Comparison of ENCODE assay signal across 1 cellular context in the genomic region with DNA sequence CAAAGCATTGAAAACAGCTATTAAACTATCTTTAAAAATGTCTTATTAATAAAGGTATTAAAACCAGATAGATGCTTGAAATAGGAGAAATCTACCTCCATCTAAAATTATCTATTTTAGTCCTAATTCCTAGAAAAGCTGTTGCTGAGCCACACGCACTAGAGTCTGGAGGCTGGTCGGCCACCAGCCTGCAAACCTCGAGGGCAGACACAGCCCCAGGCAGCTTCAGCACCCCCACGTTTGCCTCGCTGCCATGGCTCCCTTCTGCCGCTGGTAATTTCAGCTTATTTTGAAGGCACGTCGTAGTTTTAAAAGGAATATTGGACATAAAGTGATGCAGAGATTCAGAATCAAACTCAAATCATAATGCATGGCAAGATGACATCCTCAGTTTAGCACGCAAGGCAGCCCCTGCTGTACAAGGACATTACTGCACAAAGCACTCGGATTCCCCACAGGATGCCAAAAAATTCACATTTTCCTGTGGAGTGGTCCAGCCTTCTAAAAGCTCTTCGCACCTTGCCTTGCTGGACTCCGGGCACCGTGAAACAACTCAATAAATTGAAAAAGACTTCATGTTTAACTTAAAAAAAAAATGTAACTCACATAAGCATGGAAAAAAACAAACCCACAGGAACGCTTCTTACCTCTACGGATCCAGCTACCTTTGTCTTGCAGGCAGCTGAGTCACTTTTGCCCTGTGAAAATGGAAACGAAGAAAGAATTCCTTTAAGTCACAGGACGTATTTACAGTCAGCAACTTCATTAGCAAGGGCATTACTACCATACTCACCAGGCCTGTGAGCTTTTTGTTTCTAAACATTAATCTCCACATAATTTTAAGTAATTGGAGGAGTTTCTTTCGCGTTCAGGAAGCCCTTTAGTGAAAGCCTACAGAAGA.
TF ChIP-seq lines count a peak whose summit lies in the region.

No MANE protein-coding gene starts in this region.

TF ChIP-seq in WTC11, 78 proteins besides CTCF, POLR2A, EP300 and RAD21 (continued from another document):
- TF ChIP-seq, protein P1, sequence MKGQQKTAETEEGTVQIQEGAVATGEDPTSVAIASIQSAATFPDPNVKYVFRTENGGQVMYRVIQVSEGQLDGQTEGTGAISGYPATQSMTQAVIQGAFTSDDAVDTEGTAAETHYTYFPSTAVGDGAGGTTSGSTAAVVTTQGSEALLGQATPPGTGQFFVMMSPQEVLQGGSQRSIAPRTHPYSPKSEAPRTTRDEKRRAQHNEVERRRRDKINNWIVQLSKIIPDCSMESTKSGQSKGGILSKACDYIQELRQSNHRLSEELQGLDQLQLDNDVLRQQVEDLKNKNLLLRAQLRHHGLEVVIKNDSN (CRISPR knock-in tag; IDR thresholded peaks at IDR 0.05) = no peak
- TF ChIP-seq NR1H2 (CRISPR knock-in tag; IDR thresholded peaks at IDR 0.05) (no peak), OVOL2 (CRISPR knock-in tag; IDR thresholded peaks at IDR 0.05; ENCODE audit: borderline replicate concordance) (no peak), ZNF317 (CRISPR knock-in tag; IDR thresholded peaks at IDR 0.05; ENCODE audit: borderline replicate concordance, low read depth) (no peak), ESRRA (CRISPR knock-in tag; IDR thresholded peaks at IDR 0.05; ENCODE audit: borderline replicate concordance) (no peak), TEAD4 (CRISPR knock-in tag; IDR thresholded peaks at IDR 0.05) (no peak)
- TF ChIP-seq, protein P2, sequence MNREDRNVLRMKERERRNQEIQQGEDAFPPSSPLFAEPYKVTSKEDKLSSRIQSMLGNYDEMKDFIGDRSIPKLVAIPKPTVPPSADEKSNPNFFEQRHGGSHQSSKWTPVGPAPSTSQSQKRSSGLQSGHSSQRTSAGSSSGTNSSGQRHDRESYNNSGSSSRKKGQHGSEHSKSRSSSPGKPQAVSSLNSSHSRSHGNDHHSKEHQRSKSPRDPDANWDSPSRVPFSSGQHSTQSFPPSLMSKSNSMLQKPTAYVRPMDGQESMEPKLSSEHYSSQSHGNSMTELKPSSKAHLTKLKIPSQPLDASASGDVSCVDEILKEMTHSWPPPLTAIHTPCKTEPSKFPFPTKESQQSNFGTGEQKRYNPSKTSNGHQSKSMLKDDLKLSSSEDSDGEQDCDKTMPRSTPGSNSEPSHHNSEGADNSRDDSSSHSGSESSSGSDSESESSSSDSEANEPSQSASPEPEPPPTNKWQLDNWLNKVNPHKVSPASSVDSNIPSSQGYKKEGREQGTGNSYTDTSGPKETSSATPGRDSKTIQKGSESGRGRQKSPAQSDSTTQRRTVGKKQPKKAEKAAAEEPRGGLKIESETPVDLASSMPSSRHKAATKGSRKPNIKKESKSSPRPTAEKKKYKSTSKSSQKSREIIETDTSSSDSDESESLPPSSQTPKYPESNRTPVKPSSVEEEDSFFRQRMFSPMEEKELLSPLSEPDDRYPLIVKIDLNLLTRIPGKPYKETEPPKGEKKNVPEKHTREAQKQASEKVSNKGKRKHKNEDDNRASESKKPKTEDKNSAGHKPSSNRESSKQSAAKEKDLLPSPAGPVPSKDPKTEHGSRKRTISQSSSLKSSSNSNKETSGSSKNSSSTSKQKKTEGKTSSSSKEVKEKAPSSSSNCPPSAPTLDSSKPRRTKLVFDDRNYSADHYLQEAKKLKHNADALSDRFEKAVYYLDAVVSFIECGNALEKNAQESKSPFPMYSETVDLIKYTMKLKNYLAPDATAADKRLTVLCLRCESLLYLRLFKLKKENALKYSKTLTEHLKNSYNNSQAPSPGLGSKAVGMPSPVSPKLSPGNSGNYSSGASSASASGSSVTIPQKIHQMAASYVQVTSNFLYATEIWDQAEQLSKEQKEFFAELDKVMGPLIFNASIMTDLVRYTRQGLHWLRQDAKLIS (CRISPR knock-in tag; IDR thresholded peaks at IDR 0.05; ENCODE audit: borderline replicate concordance) = no peak
- TF ChIP-seq, protein P3, sequence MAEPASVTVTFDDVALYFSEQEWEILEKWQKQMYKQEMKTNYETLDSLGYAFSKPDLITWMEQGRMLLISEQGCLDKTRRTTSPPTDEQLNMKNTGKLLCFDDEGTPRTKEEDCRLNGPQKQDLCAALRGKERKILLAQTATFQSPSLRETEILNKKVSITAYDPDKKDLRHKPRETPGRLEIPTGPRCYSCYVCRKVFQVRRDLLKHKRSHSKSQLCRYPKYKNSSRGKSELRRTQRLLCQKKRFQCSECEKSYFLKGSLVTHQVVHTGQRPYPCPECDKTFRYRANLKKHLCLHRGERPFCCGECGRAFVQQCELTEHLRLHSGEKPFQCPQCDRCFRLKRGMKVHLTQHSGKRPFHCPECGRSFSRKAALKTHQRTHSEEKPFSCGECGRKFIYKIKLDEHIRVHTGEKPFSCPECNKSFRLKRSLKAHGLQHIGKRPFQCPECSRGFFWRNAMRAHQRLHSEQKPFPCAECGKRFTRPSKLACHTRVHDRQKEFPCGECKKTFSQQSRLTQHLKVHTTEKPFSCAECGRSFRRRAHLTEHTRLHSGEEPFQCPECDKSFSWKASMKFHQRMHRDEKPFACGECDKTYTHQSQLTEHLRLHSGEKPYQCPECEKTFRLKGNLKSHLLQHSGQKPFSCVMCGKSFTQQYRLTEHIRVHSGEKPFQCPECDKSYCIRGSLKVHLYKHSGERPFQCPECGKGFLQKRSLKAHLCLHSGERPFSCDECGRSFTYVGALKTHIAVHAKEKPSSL (CRISPR knock-in tag; conservative IDR thresholded peaks at IDR 0.05) = no peak
- TF ChIP-seq, protein P4, sequence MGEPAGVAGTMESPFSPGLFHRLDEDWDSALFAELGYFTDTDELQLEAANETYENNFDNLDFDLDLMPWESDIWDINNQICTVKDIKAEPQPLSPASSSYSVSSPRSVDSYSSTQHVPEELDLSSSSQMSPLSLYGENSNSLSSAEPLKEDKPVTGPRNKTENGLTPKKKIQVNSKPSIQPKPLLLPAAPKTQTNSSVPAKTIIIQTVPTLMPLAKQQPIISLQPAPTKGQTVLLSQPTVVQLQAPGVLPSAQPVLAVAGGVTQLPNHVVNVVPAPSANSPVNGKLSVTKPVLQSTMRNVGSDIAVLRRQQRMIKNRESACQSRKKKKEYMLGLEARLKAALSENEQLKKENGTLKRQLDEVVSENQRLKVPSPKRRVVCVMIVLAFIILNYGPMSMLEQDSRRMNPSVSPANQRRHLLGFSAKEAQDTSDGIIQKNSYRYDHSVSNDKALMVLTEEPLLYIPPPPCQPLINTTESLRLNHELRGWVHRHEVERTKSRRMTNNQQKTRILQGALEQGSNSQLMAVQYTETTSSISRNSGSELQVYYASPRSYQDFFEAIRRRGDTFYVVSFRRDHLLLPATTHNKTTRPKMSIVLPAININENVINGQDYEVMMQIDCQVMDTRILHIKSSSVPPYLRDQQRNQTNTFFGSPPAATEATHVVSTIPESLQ (CRISPR knock-in tag; IDR thresholded peaks at IDR 0.05) = no peak
TF ChIP-seq in WTC11: peak in this region for 0.
